In the genomic region with DNA sequence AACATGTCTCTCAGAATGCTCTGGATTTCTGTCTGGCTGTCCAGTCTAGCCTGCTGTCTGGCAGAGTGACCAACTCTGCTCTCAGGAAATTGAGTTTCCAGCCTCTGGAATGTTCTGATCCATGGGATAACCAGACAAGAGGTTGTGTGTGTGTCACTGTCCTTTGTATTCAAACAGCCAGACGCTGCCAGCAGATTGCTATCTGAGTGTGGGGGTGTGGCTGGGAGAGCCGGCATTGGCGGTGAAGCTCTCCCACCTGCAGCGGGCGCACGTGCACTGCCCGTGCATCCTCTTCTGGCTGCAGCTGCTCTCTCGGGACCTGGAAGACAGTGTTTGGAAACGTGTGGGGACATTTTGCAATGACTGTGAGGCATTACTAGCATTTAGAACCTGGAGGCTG, we compare ENCODE assay signal across 10 cellular contexts. TPM values are rescaled to one million over a fixed set of nuclear protein-coding genes. Genes with fewer than 3 reads are reported as not detected.
DNase-seq lines count a peak whose midpoint lies in the region; ATAC-seq and TF ChIP-seq lines count a peak whose summit lies in the region.
"Had no signal": no experiment of that assay in that cellular context is flagged by ENCODE, and none has a peak within 500 bp of the region (broad histone marks: within the 10 kb centered on the region; RNA-seq: fewer than 3 reads in every experiment).

No MANE protein-coding gene starts in this region.

- no peaks in the 10 kb centered on the region for H3K9me3 Mint-ChIP-seq in activated T-helper 2 cell treated with anti-CD3 and anti-CD28 coated beads, Interferon-gamma antibody, Interleukin-2, Interleukin-4, amounts not matched to agents 10 μg/mL and 5 μg/mL and 100 μg/mL, durations not matched to agents 14 hours and 24 hours and 36 hours

- peak; percentile 71 for DNase-seq in GM03348 (ENCODE audit: low spot score)
- DNase-seq in NB4 (ENCODE audit: low read depth): peak; percentile 90
- peak; percentile 88 for DNase-seq in SK-N-DZ (ENCODE audit: low spot score)
- peak; percentile 75 to 84 (median 77) for DNase-seq in heart left ventricle
- peak; percentile 75 for DNase-seq in sigmoid colon
- no peak for DNase-seq in activated T-helper 2 cell treated with anti-CD3 and anti-CD28 coated beads, Interferon-gamma antibody, Interleukin-2, Interleukin-4, amounts not matched to agents 10 μg/mL and 5 μg/mL and 100 μg/mL, durations not matched to agents 14 hours and 24 hours and 36 hours (ENCODE audit: low spot score)

- H3K27ac ChIP-seq in heart left ventricle (peak overlapping the region in 11 of 12 donors; percentile 17 to 81 (median 65)), sigmoid colon (peak overlapping the region in 1 of 4 donors; percentile 49)
- H3K27ac ChIP-seq: SK-N-MC had no signal

- H3K36me3 ChIP-seq in heart left ventricle (no peaks in the 10 kb centered on the region), sigmoid colon (no peaks in the 10 kb centered on the region)

- ATAC-seq in heart left ventricle (peak; percentile 54 to 86 (median 65)), GM19455 (IDR thresholded peaks at IDR 0.05; ENCODE audit: unreplicated experiment) (no peak), HG02973 (IDR thresholded peaks at IDR 0.05; ENCODE audit: unreplicated experiment) (no peak)

- H3K27me3 Mint-ChIP-seq in activated T-helper 2 cell treated with anti-CD3 and anti-CD28 coated beads, Interferon-gamma antibody, Interleukin-2, Interleukin-4, amounts not matched to agents 10 μg/mL and 5 μg/mL and 100 μg/mL, durations not matched to agents 14 hours and 24 hours and 36 hours (ENCODE audit: low read depth): peaks cover 19% of the 10 kb centered on the region

- H3K9me3 ChIP-seq in heart left ventricle (no peaks in the 10 kb centered on the region), sigmoid colon (no peaks in the 10 kb centered on the region)

- no peak for TF ChIP-seq EP300 in sigmoid colon (IDR thresholded peaks at IDR 0.05)

- H3K4me1 ChIP-seq in heart left ventricle (peaks cover 0 to 42% (median 25%) of the 10 kb centered on the region in 12 donors), sigmoid colon (no peaks in the 10 kb centered on the region)

- TF ChIP-seq CTCF in NB4 (IDR thresholded peaks at IDR 0.05; ENCODE audit: low read depth, low read length) (peak; percentile 40), heart left ventricle (IDR thresholded peaks at IDR 0.05) (peak in 5 of 12 donors; percentile 20 to 43 (median 29)), sigmoid colon (IDR thresholded peaks at IDR 0.05) (no peak)

- TF ChIP-seq POLR2A in NB4 (IDR thresholded peaks at IDR 0.05; ENCODE audit: extremely low read depth, insufficient read length): no peak
- no peak for TF ChIP-seq POLR2A in heart left ventricle (IDR thresholded peaks at IDR 0.05)
- no peak for TF ChIP-seq POLR2A in sigmoid colon (IDR thresholded peaks at IDR 0.05)

- H3K36me3 Mint-ChIP-seq in activated T-helper 2 cell treated with anti-CD3 and anti-CD28 coated beads, Interferon-gamma antibody, Interleukin-2, Interleukin-4, amounts not matched to agents 10 μg/mL and 5 μg/mL and 100 μg/mL, durations not matched to agents 14 hours and 24 hours and 36 hours (ENCODE audit: low read depth): no peaks in the 10 kb centered on the region

- no peak overlapping the region for H3K27ac Mint-ChIP-seq in activated T-helper 2 cell treated with anti-CD3 and anti-CD28 coated beads, Interferon-gamma antibody, Interleukin-2, Interleukin-4, amounts not matched to agents 10 μg/mL and 5 μg/mL and 100 μg/mL, durations not matched to agents 14 hours and 24 hours and 36 hours

- H3K4me1 Mint-ChIP-seq in activated T-helper 2 cell treated with anti-CD3 and anti-CD28 coated beads, Interferon-gamma antibody, Interleukin-2, Interleukin-4, amounts not matched to agents 10 μg/mL and 5 μg/mL and 100 μg/mL, durations not matched to agents 14 hours and 24 hours and 36 hours (ENCODE audit: low read depth): no peaks in the 10 kb centered on the region

- H3K27me3 ChIP-seq in heart left ventricle: peaks cover 0 to 5% (median 0%) of the 10 kb centered on the region in 9 donors
- peaks cover 5 to 37% (median 6%) of the 10 kb centered on the region in 3 donors for H3K27me3 ChIP-seq in sigmoid colon

- intact Hi-C loops in heart left ventricle (cut with DNase I) (loop anchor here in 3 of 10 donors (5.0 kb wide), 3 partner anchors 38 to 47 kb away; no protein-coding TSS in a partner anchor), sigmoid colon (cut with DNase I) (no loop called here)
- intact Hi-C loops in activated T-helper 2 cell treated with anti-CD3 and anti-CD28 coated beads, Interferon-gamma antibody, Interleukin-2, Interleukin-4, amounts not matched to agents 10 μg/mL and 5 μg/mL and 100 μg/mL, durations not matched to agents 14 hours and 24 hours and 36 hours (cut with micrococcal nuclease): no loop called here

- H3K4me3 Mint-ChIP-seq in activated T-helper 2 cell treated with anti-CD3 and anti-CD28 coated beads, Interferon-gamma antibody, Interleukin-2, Interleukin-4, amounts not matched to agents 10 μg/mL and 5 μg/mL and 100 μg/mL, durations not matched to agents 14 hours and 24 hours and 36 hours (ENCODE audit: low read depth): no peak overlapping the region

- WGBS in heart left ventricle, 4 donors: 5 to 21% (median 14%) methylated on average over 8 to 9 of the region's 9 CpGs
- 0 to 4% methylated on average over 9 of the region's 9 CpGs for WGBS in sigmoid colon, 2 donors

- no peak overlapping the region for H3K4me3 ChIP-seq in NB4 (ENCODE audit: low read depth, low read length)
- no peak overlapping the region for H3K4me3 ChIP-seq in heart left ventricle
- no peak overlapping the region for H3K4me3 ChIP-seq in sigmoid colon
- H3K4me3 ChIP-seq: SK-N-MC had no signal

RNA-seq across cellular contexts. Expression of gene PKP1, which starts 26.1 kb away (rescaled TPM):
- polyA plus RNA-seq in SK-N-DZ (2014; cell fraction: cytosol; rRNA removed): 0.14 and 0.23 TPM in 2 replicates
- 0.15 and 0.35 TPM in 2 replicates for polyA plus RNA-seq in SK-N-DZ (2014; cell fraction: nucleus; rRNA removed)
- total RNA-seq in heart left ventricle (1 to 10 TPM in 1 of 9 donors, under 1 TPM in 6, not detected in 2; 0.09 to 1.6 (median 0.27) TPM), sigmoid colon (under 1 TPM in 2 of 4 donors, not detected in 2; under 0.01 to 0.16 TPM)
- polyA plus RNA-seq in heart left ventricle (under 1 TPM in 1 of 2 donors, not detected in 1; 0.62 TPM), sigmoid colon (under 1 TPM; under 0.01 to 0.60 (median 0.48) TPM)
- total RNA-seq in activated T-helper 2 cell treated with anti-CD3 and anti-CD28 coated beads, Interferon-gamma antibody, Interleukin-2, Interleukin-4, amounts not matched to agents 10 μg/mL and 5 μg/mL and 100 μg/mL, durations not matched to agents 14 hours and 24 hours and 36 hours: not detected in 2 replicates
- total RNA-seq: mononuclear cell had no signal

Comparison
In these comparisons a context has a peak if more than half of its experiments do, and no peak if none do; other contexts are left out.
1. ATAC-seq: peak in heart left ventricle (4 of 4); none in GM19455 (single experiment) and HG02973 (single experiment).